21 cellular contexts compared by ENCODE assay signal in the genomic region with DNA sequence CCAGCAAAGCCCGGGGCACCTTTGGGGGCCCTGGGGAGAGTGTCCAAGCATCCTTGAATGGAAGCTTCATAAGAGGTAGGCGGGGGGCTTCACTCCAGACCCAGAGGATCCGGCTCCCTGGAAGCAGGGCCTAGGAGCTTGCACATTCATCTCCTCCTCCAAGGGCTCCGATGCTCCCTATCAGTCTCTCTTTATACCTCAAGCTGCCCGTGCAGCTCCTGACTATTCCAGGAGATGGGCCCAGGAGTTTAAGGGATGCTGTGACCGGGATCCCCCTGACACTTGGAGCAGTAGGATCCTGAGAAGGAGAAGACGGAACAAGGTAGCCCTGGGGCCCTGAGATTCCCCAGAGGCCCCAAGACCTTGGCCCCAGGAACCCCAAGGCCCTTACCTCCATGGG. TPM values are rescaled to one million over a fixed set of nuclear protein-coding genes. Genes with fewer than 3 reads are reported as not detected.
"Had no signal": no experiment of that assay in that cellular context is flagged by ENCODE, and none has a peak within 500 bp of the region (broad histone marks: within the 10 kb centered on the region; RNA-seq: fewer than 3 reads in every experiment).

No MANE protein-coding gene starts in this region.

- H3K4me3 ChIP-seq: coronary artery, dorsolateral prefrontal cortex, heart left ventricle, lung, sigmoid colon, skin epidermis had no signal

- ATAC-seq: esophagus mucosa; heart left ventricle; left colon; left ventricle myocardium superior; naive thymus-derived CD4-positive, alpha-beta T cell had no signal

- H3K27me3 ChIP-seq: dorsolateral prefrontal cortex, heart left ventricle, neutrophil, sigmoid colon had no signal

- DNase-seq: dorsolateral prefrontal cortex; effector memory CD4-positive, alpha-beta T cell; hippocampal formation; left colon; left ventricle myocardium superior; mesenchymal stem cell; naive thymus-derived CD4-positive, alpha-beta T cell; nephron progenitor cell; stimulated activated CD4-positive, alpha-beta T cell treated with anti-CD3 and anti-CD28 coated beads, Interleukin-2, amount 100 ng/mL, for 24 hours; stimulated activated naive CD4-positive, alpha-beta T cell treated with Interleukin-2 at 50 U/mL for 16 hours; trophoblast cell had no signal

- H3K9me3 ChIP-seq: heart left ventricle, neutrophil, sigmoid colon had no signal

- H3K27ac ChIP-seq: dorsolateral prefrontal cortex, neutrophil, sigmoid colon, skin epidermis had no signal

- H3K9me3 Mint-ChIP-seq: naive thymus-derived CD4-positive, alpha-beta T cell; nephron progenitor cell had no signal

- H3K4me3 Mint-ChIP-seq: naive thymus-derived CD4-positive, alpha-beta T cell; nephron progenitor cell had no signal

- H3K27ac Mint-ChIP-seq: naive thymus-derived CD4-positive, alpha-beta T cell; nephron progenitor cell had no signal

- H3K4me1 ChIP-seq: sigmoid colon had no signal

- H3K36me3 Mint-ChIP-seq: naive thymus-derived CD4-positive, alpha-beta T cell had no signal

RNA-seq across cellular contexts. Expression of a gene that starts 25.9 kb away (rescaled TPM):
- total RNA-seq: fibroblast of lung, glomerular endothelial cell, pulmonary artery endothelial cell had no signal
